In the genomic region with DNA sequence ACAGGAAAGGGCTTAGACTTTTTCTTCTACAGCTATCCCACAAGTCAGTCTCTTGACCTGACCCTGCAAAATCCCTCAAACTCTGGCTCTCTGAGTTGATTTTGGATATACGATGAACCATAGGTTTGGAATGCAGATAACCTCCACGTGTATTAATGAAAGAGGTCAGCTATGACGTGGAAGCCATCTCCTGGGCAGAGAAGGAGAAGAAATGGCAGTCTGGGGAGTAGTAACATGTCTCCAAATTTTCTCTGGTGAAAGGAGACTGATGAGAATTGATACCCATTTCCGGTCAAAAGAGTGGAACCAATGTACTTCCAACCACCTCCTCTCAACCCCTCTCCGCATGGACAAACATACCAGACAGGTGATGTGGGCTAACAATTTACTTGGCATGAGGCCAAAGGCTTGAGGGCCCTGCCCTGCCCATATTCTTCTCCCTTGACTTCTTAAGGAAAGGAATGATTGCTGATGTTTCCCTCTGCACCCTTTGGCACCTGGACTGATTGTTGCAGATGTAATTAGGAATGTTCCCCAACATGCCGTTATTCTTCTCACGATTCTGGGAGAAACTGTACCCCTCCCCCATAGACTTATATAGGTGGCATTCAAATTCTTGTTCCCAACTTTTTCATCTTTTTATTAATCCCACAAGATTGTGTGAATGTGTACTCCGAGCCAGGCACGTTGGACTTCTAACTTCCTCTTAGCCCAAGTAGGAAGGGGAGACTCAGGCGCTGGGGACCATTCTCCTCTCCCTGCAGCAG, we compare ENCODE assay signal across 9 cellular contexts. TPM values are rescaled to one million over a fixed set of nuclear protein-coding genes. Genes with fewer than 3 reads are reported as not detected.
A peak's percentile ranks its signal among the peaks of the same experiment; 100 is the strongest.
DNase-seq lines count a peak whose midpoint lies in the region; ATAC-seq, FAIRE-seq and TF ChIP-seq lines count a peak whose summit lies in the region.
"Had no signal": no experiment of that assay in that cellular context is flagged by ENCODE, and none has a peak within 500 bp of the region (broad histone marks: within the 10 kb centered on the region; RNA-seq: fewer than 3 reads in every experiment).

No MANE protein-coding gene starts in this region.

- CTCF ChIA-PET in activated CD4-positive, alpha-beta T cell treated with anti-CD3 and anti-CD28 coated beads for 36 hours (lab: Charles Lee), result interaction anchor here (0.7 kb wide), 1 partner anchor 22 kb away, joined by 3 read pairs; no protein-coding TSS in a partner anchor

- ATAC-seq in activated CD4-positive, alpha-beta T cell treated with anti-CD3 and anti-CD28 coated beads for 36 hours, result no peak
- no peak for ATAC-seq in activated naive CD8-positive, alpha-beta T cell treated with anti-CD3 and anti-CD28 coated beads, Interleukin-2, amount 50 U/mL, for 24 hours
- ATAC-seq in upper lobe of left lung (ENCODE audit: low FRiP score in 2 of 2), result peak; percentile 4 to 59

- 28 to 42% methylated on average over 10 of the region's 10 CpGs for WGBS in upper lobe of left lung, 2 donors

- H3K27ac ChIP-seq in kidney (ENCODE audit: low read depth in 2 of 2, low read length in 2 of 2) (peak overlapping the region; percentile 93 to 95), upper lobe of left lung (peak overlapping the region; percentile 90 to 95 (median 90))

- H3K27ac Mint-ChIP-seq in activated CD4-positive, alpha-beta T cell treated with anti-CD3 and anti-CD28 coated beads for 36 hours, result no peak overlapping the region
- no peak overlapping the region for H3K27ac Mint-ChIP-seq in activated naive CD8-positive, alpha-beta T cell treated with anti-CD3 and anti-CD28 coated beads, Interleukin-2, amount 50 U/mL, for 24 hours

- H3K4me3 ChIP-seq in kidney (ENCODE audit: low read length in 2 of 2) (peak overlapping the region; percentile 82 to 83), upper lobe of left lung (peak overlapping the region in 3 of 4 donors; percentile 49 to 64 (median 56))

- no peaks in the 10 kb centered on the region for H3K4me1 Mint-ChIP-seq in activated CD4-positive, alpha-beta T cell treated with anti-CD3 and anti-CD28 coated beads for 36 hours
- H3K4me1 Mint-ChIP-seq in activated naive CD8-positive, alpha-beta T cell treated with anti-CD3 and anti-CD28 coated beads, Interleukin-2, amount 50 U/mL, for 24 hours, result no peaks in the 10 kb centered on the region

- POLR2A ChIA-PET in activated CD4-positive, alpha-beta T cell treated with anti-CD3 and anti-CD28 coated beads for 36 hours (lab: Charles Lee), result no interaction called here

- no peak for TF ChIP-seq POLR2A in upper lobe of left lung (IDR thresholded peaks at IDR 0.05)

- no peaks in the 10 kb centered on the region for H3K36me3 ChIP-seq in kidney (ENCODE audit: control insufficient read depth in 1 of 2, insufficient read depth in 2 of 2, low read length in 2 of 2)
- no peaks in the 10 kb centered on the region for H3K36me3 ChIP-seq in upper lobe of left lung

- FAIRE-seq in kidney (lab: Jason Lieb, UNC), result no peak

- H3K9me3 ChIP-seq in kidney (ENCODE audit: control insufficient read depth in 1 of 2, low read length in 2 of 2), result no peaks in the 10 kb centered on the region
- no peaks in the 10 kb centered on the region for H3K9me3 ChIP-seq in upper lobe of left lung

- H3K27me3 ChIP-seq in upper lobe of left lung, result peaks cover 0 to 20% (median 0%) of the 10 kb centered on the region in 4 donors

- no peaks in the 10 kb centered on the region for H3K9me3 Mint-ChIP-seq in activated CD4-positive, alpha-beta T cell treated with anti-CD3 and anti-CD28 coated beads for 36 hours (ENCODE audit: low read depth)
- no peaks in the 10 kb centered on the region for H3K9me3 Mint-ChIP-seq in activated naive CD8-positive, alpha-beta T cell treated with anti-CD3 and anti-CD28 coated beads, Interleukin-2, amount 50 U/mL, for 24 hours

- TF ChIP-seq EP300 in upper lobe of left lung (IDR thresholded peaks at IDR 0.05), result peak in 1 of 4 donors; percentile 65

- peak overlapping the region; percentile 19 to 32 for H3K9ac ChIP-seq in kidney (ENCODE audit: low read length in 2 of 2)

- H3K4me3 Mint-ChIP-seq in activated CD4-positive, alpha-beta T cell treated with anti-CD3 and anti-CD28 coated beads for 36 hours, result peak overlapping the region; percentile 57
- H3K4me3 Mint-ChIP-seq in activated naive CD8-positive, alpha-beta T cell treated with anti-CD3 and anti-CD28 coated beads, Interleukin-2, amount 50 U/mL, for 24 hours, result peak overlapping the region; percentile 64

- H3K4me1 ChIP-seq in kidney (ENCODE audit: control insufficient read depth in 1 of 2, insufficient read depth in 1 of 2, low read depth in 1 of 2, low read length in 2 of 2), result peaks cover 2 to 3% of the 10 kb centered on the region in 2 donors
- H3K4me1 ChIP-seq in upper lobe of left lung, result no peaks in the 10 kb centered on the region

- intact Hi-C loops in activated CD4-positive, alpha-beta T cell treated with anti-CD3 and anti-CD28 coated beads for 36 hours (cut with DNase I, micrococcal nuclease), result loop anchor here in 1 of 2 experiments (5.0 kb wide), 1 partner anchor 228 kb away; no protein-coding TSS in a partner anchor
- intact Hi-C loops in kidney (cut with DNase I), result no loop called here

- peaks cover 23% of the 10 kb centered on the region for H3K27me3 Mint-ChIP-seq in activated CD4-positive, alpha-beta T cell treated with anti-CD3 and anti-CD28 coated beads for 36 hours
- peaks cover 26% of the 10 kb centered on the region for H3K27me3 Mint-ChIP-seq in activated naive CD8-positive, alpha-beta T cell treated with anti-CD3 and anti-CD28 coated beads, Interleukin-2, amount 50 U/mL, for 24 hours

- H3K36me3 Mint-ChIP-seq in activated CD4-positive, alpha-beta T cell treated with anti-CD3 and anti-CD28 coated beads for 36 hours (ENCODE audit: low read depth), result no peaks in the 10 kb centered on the region
- H3K36me3 Mint-ChIP-seq in activated naive CD8-positive, alpha-beta T cell treated with anti-CD3 and anti-CD28 coated beads, Interleukin-2, amount 50 U/mL, for 24 hours (ENCODE audit: low read depth), result no peaks in the 10 kb centered on the region

- TF ChIP-seq CTCF in kidney (IDR thresholded peaks at IDR 0.05; ENCODE audit: borderline replicate concordance, extremely low read depth, insufficient read depth) (no peak), upper lobe of left lung (IDR thresholded peaks at IDR 0.05) (no peak)

- DNase-seq in activated CD4-positive, alpha-beta T cell treated with anti-CD3 and anti-CD28 coated beads for 36 hours, result no peak
- no peak for DNase-seq in activated CD4-positive, alpha-beta T cell treated with anti-CD3 and anti-CD28 coated beads for 48 hours
- DNase-seq in activated naive CD8-positive, alpha-beta T cell treated with anti-CD3 and anti-CD28 coated beads, Interleukin-2, amount 50 U/mL, for 24 hours, result no peak
- DNase-seq in kidney, result no peak
- DNase-seq in upper lobe of left lung, result peak in 1 of 2 donors; percentile 60
- no peak for DNase-seq in NCI-H2171 (lab: John Stamatoyannopoulos, UW)
- no peak for DNase-seq in AG20443 (ENCODE audit: low spot score)
- DNase-seq in SHP77 treated with DMSO at 0.1 percent for 48 hours (lab: John Stamatoyannopoulos, UW), result no peak
- DNase-seq: GF-D8 had no signal

RNA-seq across cellular contexts. Expression of gene PLS3, which starts 0.6 kb away (rescaled TPM):
- total RNA-seq in activated CD4-positive, alpha-beta T cell treated with anti-CD3 and anti-CD28 coated beads for 36 hours, result 1 to 10 TPM; 3.1 to 3.2 TPM
- total RNA-seq in kidney (110 TPM), upper lobe of left lung (100 to 1,000 TPM in 5 of 6 donors, 10 to 100 TPM in 1; 56.6 to 199 (median 157) TPM)
- polyA plus RNA-seq in kidney (ENCODE audit: insufficient read depth, low read depth, low replicate concordance), result 97.4 TPM

Comparison
In these comparisons a context has a peak if more than half of its experiments do, and no peak if none do; other contexts are left out.
1. ATAC-seq: peak in upper lobe of left lung (2 of 2); none in activated CD4-positive, alpha-beta T cell treated with anti-CD3 and anti-CD28 coated beads for 36 hours (single experiment) and activated naive CD8-positive, alpha-beta T cell treated with anti-CD3 and anti-CD28 coated beads, Interleukin-2, amount 50 U/mL, for 24 hours (single experiment).
2. RNA of gene PLS3, which starts 0.6 kb away (total RNA-seq): 56.6 to 199 TPM in upper lobe of left lung and 110 TPM in kidney (single experiment); 3.1 to 3.2 TPM in activated CD4-positive, alpha-beta T cell treated with anti-CD3 and anti-CD28 coated beads for 36 hours; every median in the first group is over 10 times any median in the second.